20 cellular contexts compared by ENCODE assay signal in the genomic region with DNA sequence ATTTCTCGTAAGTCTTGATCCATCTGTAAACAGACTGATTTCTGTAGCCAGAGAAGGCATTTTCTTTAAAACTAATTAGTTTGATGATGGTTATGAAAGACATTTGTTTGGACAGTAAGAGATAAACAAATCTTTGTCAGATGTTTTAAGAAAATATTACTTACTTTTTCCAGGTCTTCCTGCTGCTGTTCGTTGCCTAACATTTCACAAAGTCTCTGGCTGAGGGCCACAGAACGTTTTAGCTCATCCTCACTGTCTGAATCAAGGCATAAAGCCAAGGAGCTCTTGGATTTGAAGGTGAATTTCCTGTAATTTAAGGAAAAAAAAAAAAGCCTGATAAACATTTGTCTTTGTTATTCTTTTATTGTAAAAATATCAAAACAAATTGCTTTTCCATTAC. TPM values are rescaled to one million over a fixed set of nuclear protein-coding genes. Genes with fewer than 3 reads are reported as not detected.
DNase-seq lines count a peak whose midpoint lies in the region; ATAC-seq and TF ChIP-seq lines count a peak whose summit lies in the region.
"Had no signal": no experiment of that assay in that cellular context is flagged by ENCODE, and none has a peak within 500 bp of the region (broad histone marks: within the 10 kb centered on the region; RNA-seq: fewer than 3 reads in every experiment).

No MANE protein-coding gene starts in this region.

- H3K79me2 ChIP-seq in DOHH2 (ENCODE audit: control insufficient read depth, low read length), result no peaks in the 10 kb centered on the region

- peak; percentile 52 for ATAC-seq in gastroesophageal sphincter
- ATAC-seq in HG02938 (IDR thresholded peaks at IDR 0.05; ENCODE audit: unreplicated experiment), result no peak
- ATAC-seq in GM18519 (IDR thresholded peaks at IDR 0.05; ENCODE audit: low FRiP score, unreplicated experiment), result no peak
- ATAC-seq: activated T-helper 17 cell treated with anti-CD3 and anti-CD28 coated beads, Interleukin-2, amount 50 U/mL, for 72 hours had no signal

- H3K9me3 ChIP-seq in DOHH2 (ENCODE audit: control insufficient read depth, insufficient read depth, low read length), result no peaks in the 10 kb centered on the region
- no peaks in the 10 kb centered on the region for H3K9me3 ChIP-seq in adipocyte (ENCODE audit: control insufficient read depth, low read length)
- H3K9me3 ChIP-seq in gastroesophageal sphincter, result no peaks in the 10 kb centered on the region
- H3K9me3 ChIP-seq: breast epithelium, spleen had no signal

- DNase-seq in adipocyte (ENCODE audit: low read depth), result no peak
- DNase-seq in skeletal muscle cell (ENCODE audit: low read depth), result peak; percentile 12
- no peak for DNase-seq in HuH-7.5 (ENCODE audit: low spot score)
- no peak for DNase-seq in activated CD4-positive, alpha-beta memory T cell treated with anti-CD3 and anti-CD28 coated beads, Interleukin-2, amount 10 ng/mL, durations not matched to agents 7 days and 5 days
- DNase-seq: activated naive CD8-positive, alpha-beta T cell treated with anti-CD3 and anti-CD28 coated beads, Interleukin-2, amount 10 ng/mL, durations not matched to agents 7 days and 5 days; CD8-positive, alpha-beta memory T cell; left cardiac atrium; midbrain; NCI-H2029 treated with DMSO at 0.1 percent for 48 hours; spleen; stimulated activated CD4-positive, alpha-beta T cell treated with anti-CD3 and anti-CD28 coated beads, Interleukin-4, amount 100 ng/mL, for 4 hours; SW 1271 had no signal

- H3K4me1 ChIP-seq in DOHH2 (ENCODE audit: control insufficient read depth, low read length) (peaks cover 89% of the 10 kb centered on the region), adipocyte (ENCODE audit: control insufficient read depth, insufficient read depth, low read length) (peaks cover 19% of the 10 kb centered on the region), gastroesophageal sphincter (peaks cover 4 to 29% (median 6%) of the 10 kb centered on the region in 3 donors)
- H3K4me1 ChIP-seq: breast epithelium had no signal

- H3K4me3 ChIP-seq in DOHH2 (ENCODE audit: low read length) (peak overlapping the region; percentile 49), adipocyte (ENCODE audit: low read length) (peak overlapping the region; percentile 5), gastroesophageal sphincter (peak overlapping the region in 1 of 2 donors; percentile 14), skeletal muscle cell (ENCODE audit: low read depth, low read length) (no peak overlapping the region)
- H3K4me3 ChIP-seq: breast epithelium, spleen had no signal

- H3K9ac ChIP-seq in adipocyte (ENCODE audit: low read length), result no peak overlapping the region

- TF ChIP-seq EP300 in gastroesophageal sphincter (IDR thresholded peaks at IDR 0.05), result no peak

- H3K9me3 Mint-ChIP-seq in activated CD4-positive, alpha-beta memory T cell treated with anti-CD3 and anti-CD28 coated beads, Interleukin-2, amount 10 ng/mL, durations not matched to agents 7 days and 5 days, result no peaks in the 10 kb centered on the region
- H3K9me3 Mint-ChIP-seq: activated naive CD8-positive, alpha-beta T cell treated with anti-CD3 and anti-CD28 coated beads, Interleukin-2, amount 10 ng/mL, durations not matched to agents 7 days and 5 days; activated T-helper 17 cell treated with anti-CD3 and anti-CD28 coated beads, Interleukin-2, amount 50 U/mL, for 72 hours; CD8-positive, alpha-beta memory T cell had no signal

- peaks cover 6% of the 10 kb centered on the region for H3K4me1 Mint-ChIP-seq in activated CD4-positive, alpha-beta memory T cell treated with anti-CD3 and anti-CD28 coated beads, Interleukin-2, amount 10 ng/mL, durations not matched to agents 7 days and 5 days
- H3K4me1 Mint-ChIP-seq: CD8-positive, alpha-beta memory T cell had no signal

- H3K27ac Mint-ChIP-seq in activated CD4-positive, alpha-beta memory T cell treated with anti-CD3 and anti-CD28 coated beads, Interleukin-2, amount 10 ng/mL, durations not matched to agents 7 days and 5 days, result no peak overlapping the region
- H3K27ac Mint-ChIP-seq: activated naive CD8-positive, alpha-beta T cell treated with anti-CD3 and anti-CD28 coated beads, Interleukin-2, amount 10 ng/mL, durations not matched to agents 7 days and 5 days; activated T-helper 17 cell treated with anti-CD3 and anti-CD28 coated beads, Interleukin-2, amount 50 U/mL, for 72 hours; CD8-positive, alpha-beta memory T cell had no signal

- H3K4me2 ChIP-seq in DOHH2 (ENCODE audit: low read length), result peak overlapping the region; percentile 62

- H3K27me3 Mint-ChIP-seq in activated CD4-positive, alpha-beta memory T cell treated with anti-CD3 and anti-CD28 coated beads, Interleukin-2, amount 10 ng/mL, durations not matched to agents 7 days and 5 days, result no peaks in the 10 kb centered on the region
- H3K27me3 Mint-ChIP-seq: activated naive CD8-positive, alpha-beta T cell treated with anti-CD3 and anti-CD28 coated beads, Interleukin-2, amount 10 ng/mL, durations not matched to agents 7 days and 5 days; activated T-helper 17 cell treated with anti-CD3 and anti-CD28 coated beads, Interleukin-2, amount 50 U/mL, for 72 hours; CD8-positive, alpha-beta memory T cell had no signal

- no peak for TF ChIP-seq POLR2A in gastroesophageal sphincter (IDR thresholded peaks at IDR 0.05)

- H3K36me3 Mint-ChIP-seq in activated CD4-positive, alpha-beta memory T cell treated with anti-CD3 and anti-CD28 coated beads, Interleukin-2, amount 10 ng/mL, durations not matched to agents 7 days and 5 days (ENCODE audit: low read depth), result peaks cover 52% of the 10 kb centered on the region

- H3K36me3 ChIP-seq in DOHH2 (ENCODE audit: control insufficient read depth, low read length) (peaks cover 80% of the 10 kb centered on the region), adipocyte (ENCODE audit: control insufficient read depth, insufficient read depth, low read length, severe bottlenecking) (peaks cover 27% of the 10 kb centered on the region), gastroesophageal sphincter (peaks cover 0 to 59% of the 10 kb centered on the region in 2 donors)

- TF ChIP-seq CTCF in DOHH2 (IDR thresholded peaks at IDR 0.05; ENCODE audit: low read depth, low read length, poor library complexity, severe bottlenecking), result no peak
- no peak for TF ChIP-seq CTCF in gastroesophageal sphincter (IDR thresholded peaks at IDR 0.05)

- H3K4me3 Mint-ChIP-seq in activated CD4-positive, alpha-beta memory T cell treated with anti-CD3 and anti-CD28 coated beads, Interleukin-2, amount 10 ng/mL, durations not matched to agents 7 days and 5 days, result no peak overlapping the region
- H3K4me3 Mint-ChIP-seq: activated naive CD8-positive, alpha-beta T cell treated with anti-CD3 and anti-CD28 coated beads, Interleukin-2, amount 10 ng/mL, durations not matched to agents 7 days and 5 days; activated T-helper 17 cell treated with anti-CD3 and anti-CD28 coated beads, Interleukin-2, amount 50 U/mL, for 72 hours; CD8-positive, alpha-beta memory T cell had no signal

- peaks cover 11% of the 10 kb centered on the region for H3F3A ChIP-seq in DOHH2 (ENCODE audit: control insufficient read depth, insufficient read depth)

- H3K27me3 ChIP-seq in DOHH2 (ENCODE audit: control insufficient read depth, low read length) (no peaks in the 10 kb centered on the region), adipocyte (replicated peaks; ENCODE audit: control insufficient read depth, insufficient read depth, low read length) (no peaks in the 10 kb centered on the region), gastroesophageal sphincter (no peaks in the 10 kb centered on the region)
- H3K27me3 ChIP-seq: breast epithelium, spleen had no signal

- POLR2A ChIA-PET in activated CD4-positive, alpha-beta memory T cell treated with anti-CD3 and anti-CD28 coated beads, Interleukin-2, amount 10 ng/mL, durations not matched to agents 7 days and 5 days (lab: Charles Lee), result no interaction called here

- CTCF ChIA-PET in activated CD4-positive, alpha-beta memory T cell treated with anti-CD3 and anti-CD28 coated beads, Interleukin-2, amount 10 ng/mL, durations not matched to agents 7 days and 5 days (lab: Charles Lee), result interaction anchor here (0.8 to 1.2 kb wide), 3 partner anchors 8 to 14 kb away, joined by 3 to 5 read pairs (median 5); no protein-coding TSS in a partner anchor

- H4K20me1 ChIP-seq in DOHH2 (ENCODE audit: control insufficient read depth, insufficient read depth, low read depth, low read length), result no peaks in the 10 kb centered on the region

- H3K27ac ChIP-seq in DOHH2 (ENCODE audit: low read depth, low read length) (peak overlapping the region; percentile 85), gastroesophageal sphincter (peak overlapping the region; percentile 61 to 75 (median 69))
- H3K27ac ChIP-seq: spleen had no signal

- 13 to 20% methylated on average over 3 of the region's 3 CpGs for WGBS in gastroesophageal sphincter (ENCODE audit: low coverage in 1 of 2), 2 donors

- no peaks in the 10 kb centered on the region for H3K9me2 ChIP-seq in DOHH2 (replicated peaks; ENCODE audit: control insufficient read depth, low read length)

RNA-seq across cellular contexts. Expression of a gene that starts 57.8 kb away (rescaled TPM):
- not detected for total RNA-seq in gastroesophageal sphincter
- total RNA-seq in activated CD4-positive, alpha-beta memory T cell treated with anti-CD3 and anti-CD28 coated beads, Interleukin-2, amount 10 ng/mL, durations not matched to agents 7 days and 5 days, result not detected
- total RNA-seq: activated naive CD8-positive, alpha-beta T cell treated with anti-CD3 and anti-CD28 coated beads, Interleukin-2, amount 10 ng/mL, durations not matched to agents 7 days and 5 days; CD8-positive, alpha-beta memory T cell; left cardiac atrium; pulmonary artery endothelial cell; subcutaneous adipose tissue had no signal
